Comparison of ENCODE assay signal across 1 cellular context in the genomic region with DNA sequence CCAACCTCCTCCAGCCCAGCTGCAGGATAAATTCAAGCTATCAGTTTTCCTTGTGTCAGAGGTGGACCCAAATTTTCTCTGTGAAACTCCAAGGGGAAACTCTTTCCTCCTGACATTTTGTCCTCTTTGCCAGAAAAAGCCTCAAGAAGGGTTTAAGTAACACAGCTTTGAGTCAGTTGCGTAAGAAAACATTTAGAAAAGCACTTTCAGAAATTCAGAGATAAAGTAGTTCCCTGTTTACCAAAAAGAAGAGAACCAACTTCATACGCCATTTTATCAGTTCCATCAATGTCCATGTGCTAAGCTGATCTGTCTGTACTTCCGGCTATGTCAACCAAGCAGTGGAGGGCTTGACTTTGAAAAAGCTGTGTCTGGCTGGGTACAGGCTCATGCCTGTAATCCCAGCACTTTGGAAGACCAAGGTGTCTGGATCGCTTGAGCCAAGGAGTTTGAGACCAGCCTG.
TF ChIP-seq lines count a peak whose summit lies in the region.

No MANE protein-coding gene starts in this region.

TF ChIP-seq in K562, 482 proteins besides CTCF, POLR2A, EP300 and RAD21 (continued from another document and continues in another):
- TF ChIP-seq, protein P1, sequence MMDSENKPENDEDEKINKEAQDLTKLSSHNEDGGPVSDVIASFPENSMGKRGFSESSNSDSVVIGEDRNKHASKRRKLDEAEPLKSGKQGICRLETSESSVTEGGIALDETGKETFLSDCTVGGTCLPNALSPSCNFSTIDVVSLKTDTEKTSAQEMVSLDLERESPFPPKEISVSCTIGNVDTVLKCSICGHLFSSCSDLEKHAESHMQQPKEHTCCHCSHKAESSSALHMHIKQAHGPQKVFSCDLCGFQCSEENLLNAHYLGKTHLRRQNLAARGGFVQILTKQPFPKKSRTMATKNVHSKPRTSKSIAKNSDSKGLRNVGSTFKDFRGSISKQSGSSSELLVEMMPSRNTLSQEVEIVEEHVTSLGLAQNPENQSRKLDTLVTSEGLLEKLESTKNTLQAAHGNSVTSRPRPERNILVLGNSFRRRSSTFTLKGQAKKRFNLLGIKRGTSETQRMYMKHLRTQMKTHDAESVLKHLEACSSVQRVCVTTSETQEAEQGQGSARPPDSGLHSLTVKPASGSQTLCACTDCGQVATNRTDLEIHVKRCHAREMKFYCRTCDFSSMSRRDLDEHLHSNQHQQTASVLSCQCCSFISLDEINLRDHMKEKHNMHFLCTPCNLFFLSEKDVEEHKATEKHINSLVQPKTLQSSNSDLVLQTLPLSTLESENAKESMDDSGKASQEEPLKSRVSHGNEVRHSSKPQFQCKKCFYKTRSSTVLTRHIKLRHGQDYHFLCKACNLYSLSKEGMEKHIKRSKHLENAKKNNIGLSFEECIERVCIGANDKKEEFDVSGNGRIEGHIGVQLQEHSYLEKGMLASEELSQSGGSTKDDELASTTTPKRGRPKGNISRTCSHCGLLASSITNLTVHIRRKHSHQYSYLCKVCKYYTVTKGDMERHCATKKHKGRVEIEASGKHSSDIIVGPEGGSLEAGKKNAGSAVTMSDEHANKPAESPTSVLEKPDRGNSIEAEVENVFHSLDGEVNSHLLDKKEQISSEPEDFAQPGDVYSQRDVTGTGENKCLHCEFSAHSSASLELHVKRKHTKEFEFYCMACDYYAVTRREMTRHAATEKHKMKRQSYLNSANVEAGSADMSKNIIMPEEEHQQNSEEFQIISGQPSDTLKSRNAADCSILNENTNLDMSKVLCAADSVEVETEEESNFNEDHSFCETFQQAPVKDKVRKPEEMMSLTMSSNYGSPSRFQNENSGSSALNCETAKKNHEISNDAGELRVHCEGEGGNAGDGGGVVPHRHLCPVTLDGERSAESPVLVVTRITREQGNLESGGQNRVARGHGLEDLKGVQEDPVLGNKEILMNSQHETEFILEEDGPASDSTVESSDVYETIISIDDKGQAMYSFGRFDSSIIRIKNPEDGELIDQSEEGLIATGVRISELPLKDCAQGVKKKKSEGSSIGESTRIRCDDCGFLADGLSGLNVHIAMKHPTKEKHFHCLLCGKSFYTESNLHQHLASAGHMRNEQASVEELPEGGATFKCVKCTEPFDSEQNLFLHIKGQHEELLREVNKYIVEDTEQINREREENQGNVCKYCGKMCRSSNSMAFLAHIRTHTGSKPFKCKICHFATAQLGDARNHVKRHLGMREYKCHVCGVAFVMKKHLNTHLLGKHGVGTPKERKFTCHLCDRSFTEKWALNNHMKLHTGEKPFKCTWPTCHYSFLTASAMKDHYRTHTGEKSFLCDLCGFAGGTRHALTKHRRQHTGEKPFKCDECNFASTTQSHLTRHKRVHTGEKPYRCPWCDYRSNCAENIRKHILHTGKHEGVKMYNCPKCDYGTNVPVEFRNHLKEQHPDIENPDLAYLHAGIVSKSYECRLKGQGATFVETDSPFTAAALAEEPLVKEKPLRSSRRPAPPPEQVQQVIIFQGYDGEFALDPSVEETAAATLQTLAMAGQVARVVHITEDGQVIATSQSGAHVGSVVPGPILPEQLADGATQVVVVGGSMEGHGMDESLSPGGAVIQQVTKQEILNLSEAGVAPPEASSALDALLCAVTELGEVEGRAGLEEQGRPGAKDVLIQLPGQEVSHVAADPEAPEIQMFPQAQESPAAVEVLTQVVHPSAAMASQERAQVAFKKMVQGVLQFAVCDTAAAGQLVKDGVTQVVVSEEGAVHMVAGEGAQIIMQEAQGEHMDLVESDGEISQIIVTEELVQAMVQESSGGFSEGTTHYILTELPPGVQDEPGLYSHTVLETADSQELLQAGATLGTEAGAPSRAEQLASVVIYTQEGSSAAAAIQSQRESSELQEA (IDR thresholded peaks at IDR 0.05; ENCODE audit: low read depth): no peak
- TF ChIP-seq ADNP (tag; IDR thresholded peaks at IDR 0.05) (0 out of 2 replicates have a peak, but pooled peaks have one; percentile 17), SUPT5H (IDR thresholded peaks at IDR 0.05) (no peak), TEAD1 (CRISPR knock-in tag; IDR thresholded peaks at IDR 0.05) (no peak), ZBTB7A (IDR thresholded peaks at IDR 0.05; ENCODE audit: borderline replicate concordance, control insufficient read depth, low read depth, low read length) (no peak), JUND (IDR thresholded peaks at IDR 0.05; ENCODE audit: borderline replicate concordance, low read depth, low read length) (no peak), JUND (tag; IDR thresholded peaks at IDR 0.05; ENCODE audit: borderline replicate concordance, low read depth, low read length) (no peak), RBM14 (IDR thresholded peaks at IDR 0.05; ENCODE audit: borderline replicate concordance, insufficient read depth, low read depth, low read length) (no peak), FIP1L1 (IDR thresholded peaks at IDR 0.05; ENCODE audit: low read depth, low read length, poor library complexity, severe bottlenecking) (no peak), DDX20 (tag; IDR thresholded peaks at IDR 0.05; ENCODE audit: low read depth) (no peak), BDP1 (IDR thresholded peaks at IDR 0.05; ENCODE audit: insufficient read depth, insufficient read length) (no peak), TRIM24 (IDR thresholded peaks at IDR 0.05) (no peak), SMARCE1 (IDR thresholded peaks at IDR 0.05) (peak; percentile 61; the same call in 1 of the 2 replicates), EGR1 (conservative IDR thresholded peaks at IDR 0.05) (no peak), ZNF3 (CRISPR knock-in tag; IDR thresholded peaks at IDR 0.05) (no peak), CCAR2 (IDR thresholded peaks at IDR 0.05; ENCODE audit: low read depth, low read length) (no peak), MXI1 (IDR thresholded peaks at IDR 0.05; ENCODE audit: low read depth, low read length) (no peak), RHOXF2B (CRISPR knock-in tag; conservative IDR thresholded peaks at IDR 0.05) (no peak; the same call in 1 of the 2 replicates), NR1H2 (CRISPR knock-in tag; IDR thresholded peaks at IDR 0.05) (no peak), TARDBP (IDR thresholded peaks at IDR 0.05) (no peak), ZNF24 (IDR thresholded peaks at IDR 0.05) (no peak), ZNF232 (CRISPR knock-in tag; IDR thresholded peaks at IDR 0.05) (no peak), ZNF766 (CRISPR knock-in tag; conservative IDR thresholded peaks at IDR 0.05) (peak; percentile 86; the same call in 1 of the 2 replicates), TBL1XR1 (IDR thresholded peaks at IDR 0.05; ENCODE audit: low read length in 2 of 2) (no peak), CEBPB (tag; IDR thresholded peaks at IDR 0.05) (peak; percentile 86), CEBPG (CRISPR knock-in tag; IDR thresholded peaks at IDR 0.05) (no peak), CEBPG (tag; conservative IDR thresholded peaks at IDR 0.05 in 1 of 2, IDR thresholded peaks at IDR 0.05 in 1 of 2) (peak; percentile 68 to 82), MEF2D (tag; conservative IDR thresholded peaks at IDR 0.05; ENCODE audit: low read depth) (no peak), LEF1 (IDR thresholded peaks at IDR 0.05) (no peak), ESRRA (IDR thresholded peaks at IDR 0.05; ENCODE audit: borderline replicate concordance, low read depth) (no peak), PCBP1 (IDR thresholded peaks at IDR 0.05; ENCODE audit: low read depth, low read length, poor library complexity, severe bottlenecking) (no peak), FUS (optimal IDR thresholded peaks at IDR 0.05; ENCODE audit: low read depth, low read length) (no peak), KLF16 (IDR thresholded peaks at IDR 0.05) (no peak), HOXB6 (CRISPR knock-in tag; IDR thresholded peaks at IDR 0.05; ENCODE audit: borderline replicate concordance) (no peak), NR2C2 (CRISPR knock-in tag; IDR thresholded peaks at IDR 0.05) (no peak), NR2C2 (tag; IDR thresholded peaks at IDR 0.05) (no peak), HDGF (IDR thresholded peaks at IDR 0.05) (no peak), DMBX1 (CRISPR knock-in tag; IDR thresholded peaks at IDR 0.05; ENCODE audit: borderline replicate concordance) (peak; percentile 75), ZNF408 (CRISPR knock-in tag; IDR thresholded peaks at IDR 0.05; ENCODE audit: low read depth) (no peak), SAFB (IDR thresholded peaks at IDR 0.05; ENCODE audit: borderline replicate concordance, low read depth, low read length) (no peak), DIDO1 (tag; IDR thresholded peaks at IDR 0.05; ENCODE audit: low read depth) (0 out of 2 replicates have a peak, but pooled peaks have one; percentile 38), ZNF586 (CRISPR knock-in tag; conservative IDR thresholded peaks at IDR 0.05) (no peak)
- TF ChIP-seq, protein P2, sequence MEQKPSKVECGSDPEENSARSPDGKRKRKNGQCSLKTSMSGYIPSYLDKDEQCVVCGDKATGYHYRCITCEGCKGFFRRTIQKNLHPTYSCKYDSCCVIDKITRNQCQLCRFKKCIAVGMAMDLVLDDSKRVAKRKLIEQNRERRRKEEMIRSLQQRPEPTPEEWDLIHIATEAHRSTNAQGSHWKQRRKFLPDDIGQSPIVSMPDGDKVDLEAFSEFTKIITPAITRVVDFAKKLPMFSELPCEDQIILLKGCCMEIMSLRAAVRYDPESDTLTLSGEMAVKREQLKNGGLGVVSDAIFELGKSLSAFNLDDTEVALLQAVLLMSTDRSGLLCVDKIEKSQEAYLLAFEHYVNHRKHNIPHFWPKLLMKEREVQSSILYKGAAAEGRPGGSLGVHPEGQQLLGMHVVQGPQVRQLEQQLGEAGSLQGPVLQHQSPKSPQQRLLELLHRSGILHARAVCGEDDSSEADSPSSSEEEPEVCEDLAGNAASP (IDR thresholded peaks at IDR 0.05): no peak
- TF ChIP-seq, protein P3, sequence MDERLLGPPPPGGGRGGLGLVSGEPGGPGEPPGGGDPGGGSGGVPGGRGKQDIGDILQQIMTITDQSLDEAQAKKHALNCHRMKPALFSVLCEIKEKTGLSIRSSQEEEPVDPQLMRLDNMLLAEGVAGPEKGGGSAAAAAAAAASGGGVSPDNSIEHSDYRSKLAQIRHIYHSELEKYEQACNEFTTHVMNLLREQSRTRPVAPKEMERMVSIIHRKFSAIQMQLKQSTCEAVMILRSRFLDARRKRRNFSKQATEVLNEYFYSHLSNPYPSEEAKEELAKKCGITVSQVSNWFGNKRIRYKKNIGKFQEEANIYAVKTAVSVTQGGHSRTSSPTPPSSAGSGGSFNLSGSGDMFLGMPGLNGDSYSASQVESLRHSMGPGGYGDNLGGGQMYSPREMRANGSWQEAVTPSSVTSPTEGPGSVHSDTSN (CRISPR knock-in tag; IDR thresholded peaks at IDR 0.05; ENCODE audit: low read depth): no peak
- TF ChIP-seq, protein P3 (tag; conservative IDR thresholded peaks at IDR 0.05; ENCODE audit: low read depth): 0 out of 2 replicates have a peak, but pooled peaks have one; percentile 22
- TF ChIP-seq, protein P4, sequence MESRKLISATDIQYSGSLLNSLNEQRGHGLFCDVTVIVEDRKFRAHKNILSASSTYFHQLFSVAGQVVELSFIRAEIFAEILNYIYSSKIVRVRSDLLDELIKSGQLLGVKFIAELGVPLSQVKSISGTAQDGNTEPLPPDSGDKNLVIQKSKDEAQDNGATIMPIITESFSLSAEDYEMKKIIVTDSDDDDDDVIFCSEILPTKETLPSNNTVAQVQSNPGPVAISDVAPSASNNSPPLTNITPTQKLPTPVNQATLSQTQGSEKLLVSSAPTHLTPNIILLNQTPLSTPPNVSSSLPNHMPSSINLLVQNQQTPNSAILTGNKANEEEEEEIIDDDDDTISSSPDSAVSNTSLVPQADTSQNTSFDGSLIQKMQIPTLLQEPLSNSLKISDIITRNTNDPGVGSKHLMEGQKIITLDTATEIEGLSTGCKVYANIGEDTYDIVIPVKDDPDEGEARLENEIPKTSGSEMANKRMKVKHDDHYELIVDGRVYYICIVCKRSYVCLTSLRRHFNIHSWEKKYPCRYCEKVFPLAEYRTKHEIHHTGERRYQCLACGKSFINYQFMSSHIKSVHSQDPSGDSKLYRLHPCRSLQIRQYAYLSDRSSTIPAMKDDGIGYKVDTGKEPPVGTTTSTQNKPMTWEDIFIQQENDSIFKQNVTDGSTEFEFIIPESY (CRISPR knock-in tag; IDR thresholded peaks at IDR 0.05): no peak
- TF ChIP-seq, protein P5, sequence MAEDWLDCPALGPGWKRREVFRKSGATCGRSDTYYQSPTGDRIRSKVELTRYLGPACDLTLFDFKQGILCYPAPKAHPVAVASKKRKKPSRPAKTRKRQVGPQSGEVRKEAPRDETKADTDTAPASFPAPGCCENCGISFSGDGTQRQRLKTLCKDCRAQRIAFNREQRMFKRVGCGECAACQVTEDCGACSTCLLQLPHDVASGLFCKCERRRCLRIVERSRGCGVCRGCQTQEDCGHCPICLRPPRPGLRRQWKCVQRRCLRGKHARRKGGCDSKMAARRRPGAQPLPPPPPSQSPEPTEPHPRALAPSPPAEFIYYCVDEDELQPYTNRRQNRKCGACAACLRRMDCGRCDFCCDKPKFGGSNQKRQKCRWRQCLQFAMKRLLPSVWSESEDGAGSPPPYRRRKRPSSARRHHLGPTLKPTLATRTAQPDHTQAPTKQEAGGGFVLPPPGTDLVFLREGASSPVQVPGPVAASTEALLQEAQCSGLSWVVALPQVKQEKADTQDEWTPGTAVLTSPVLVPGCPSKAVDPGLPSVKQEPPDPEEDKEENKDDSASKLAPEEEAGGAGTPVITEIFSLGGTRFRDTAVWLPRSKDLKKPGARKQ (CRISPR knock-in tag; IDR thresholded peaks at IDR 0.05): no peak
- TF ChIP-seq, protein P6, sequence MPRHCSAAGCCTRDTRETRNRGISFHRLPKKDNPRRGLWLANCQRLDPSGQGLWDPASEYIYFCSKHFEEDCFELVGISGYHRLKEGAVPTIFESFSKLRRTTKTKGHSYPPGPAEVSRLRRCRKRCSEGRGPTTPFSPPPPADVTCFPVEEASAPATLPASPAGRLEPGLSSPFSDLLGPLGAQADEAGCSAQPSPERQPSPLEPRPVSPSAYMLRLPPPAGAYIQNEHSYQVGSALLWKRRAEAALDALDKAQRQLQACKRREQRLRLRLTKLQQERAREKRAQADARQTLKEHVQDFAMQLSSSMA (CRISPR knock-in tag; IDR thresholded peaks at IDR 0.05): no peak
- TF ChIP-seq, protein P7, sequence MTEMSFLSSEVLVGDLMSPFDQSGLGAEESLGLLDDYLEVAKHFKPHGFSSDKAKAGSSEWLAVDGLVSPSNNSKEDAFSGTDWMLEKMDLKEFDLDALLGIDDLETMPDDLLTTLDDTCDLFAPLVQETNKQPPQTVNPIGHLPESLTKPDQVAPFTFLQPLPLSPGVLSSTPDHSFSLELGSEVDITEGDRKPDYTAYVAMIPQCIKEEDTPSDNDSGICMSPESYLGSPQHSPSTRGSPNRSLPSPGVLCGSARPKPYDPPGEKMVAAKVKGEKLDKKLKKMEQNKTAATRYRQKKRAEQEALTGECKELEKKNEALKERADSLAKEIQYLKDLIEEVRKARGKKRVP (CRISPR knock-in tag; IDR thresholded peaks at IDR 0.05): peak; percentile 13; the same call in 1 of the 2 replicates
